In the genomic region with DNA sequence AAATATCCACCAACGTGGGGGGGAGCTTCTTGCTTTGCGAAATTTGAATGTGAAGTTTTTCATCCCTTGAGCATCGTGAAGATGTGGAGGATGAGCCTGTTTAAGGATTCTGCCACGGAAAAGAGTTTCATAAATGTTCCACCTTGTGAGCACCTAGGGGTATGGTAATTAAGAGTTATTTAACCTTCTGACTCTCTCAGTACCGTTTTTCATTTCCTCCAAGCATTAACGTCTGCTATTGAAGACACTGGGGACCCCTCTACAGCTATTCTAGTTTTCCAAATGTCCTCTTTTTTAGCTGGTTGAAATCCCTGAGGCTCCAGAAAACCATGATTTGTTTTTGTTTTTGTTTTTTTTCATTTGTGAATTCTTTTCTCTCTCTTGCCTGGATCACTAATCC, we compare ENCODE assay signal across 25 cellular contexts.
"Had no signal": no experiment of that assay in that cellular context is flagged by ENCODE, and none has a peak within 500 bp of the region (broad histone marks: within the 10 kb centered on the region; RNA-seq: fewer than 3 reads in every experiment).

No MANE protein-coding gene starts in this region.

- H3K27ac Mint-ChIP-seq: immature natural killer cell; mesothelial cell of epicardium; naive thymus-derived CD4-positive, alpha-beta T cell; natural killer cell treated with Interleukin-12 subunit alpha and Interleukin-12 subunit beta and Interleukin-15 and Interleukin-18, amount 100 ng/mL, for 72 hours; stimulated activated naive CD8-positive, alpha-beta T cell treated with anti-CD3 and anti-CD28 coated beads, Interleukin-15, amount 100 ng/mL, for 72 hours; type B pancreatic cell had no signal

- H3K4me3 Mint-ChIP-seq: immature natural killer cell; mesothelial cell of epicardium; naive thymus-derived CD4-positive, alpha-beta T cell; natural killer cell treated with Interleukin-12 subunit alpha and Interleukin-12 subunit beta and Interleukin-15 and Interleukin-18, amount 100 ng/mL, for 72 hours; stimulated activated naive CD8-positive, alpha-beta T cell treated with anti-CD3 and anti-CD28 coated beads, Interleukin-15, amount 100 ng/mL, for 72 hours; type B pancreatic cell had no signal

- H3K36me3 Mint-ChIP-seq: immature natural killer cell; mesothelial cell of epicardium; naive thymus-derived CD4-positive, alpha-beta T cell; natural killer cell treated with Interleukin-12 subunit alpha and Interleukin-12 subunit beta and Interleukin-15 and Interleukin-18, amount 100 ng/mL, for 72 hours; type B pancreatic cell had no signal

- H3K4me1 Mint-ChIP-seq: immature natural killer cell; mesothelial cell of epicardium; stimulated activated naive CD8-positive, alpha-beta T cell treated with anti-CD3 and anti-CD28 coated beads, Interleukin-15, amount 100 ng/mL, for 72 hours had no signal

- H3K9me3 Mint-ChIP-seq: immature natural killer cell; mesothelial cell of epicardium; naive thymus-derived CD4-positive, alpha-beta T cell; natural killer cell treated with Interleukin-12 subunit alpha and Interleukin-12 subunit beta and Interleukin-15 and Interleukin-18, amount 100 ng/mL, for 72 hours; stimulated activated naive CD8-positive, alpha-beta T cell treated with anti-CD3 and anti-CD28 coated beads, Interleukin-15, amount 100 ng/mL, for 72 hours; type B pancreatic cell had no signal

- DNase-seq: hypothalamus; immature natural killer cell; islet precursor cell; left ventricle myocardium inferior; mesendoderm; naive thymus-derived CD4-positive, alpha-beta T cell; pancreas; posterior cingulate gyrus; retina; right cardiac atrium; stimulated activated CD4-positive, alpha-beta T cell treated with anti-CD3 and anti-CD28 coated beads, Interleukin-12 subunit alpha, Interleukin-12 subunit beta, amount 100 ng/mL, for 4 hours; stimulated activated CD4-positive, alpha-beta T cell treated with anti-CD3 and anti-CD28 coated beads, Interleukin-15, amount 100 ng/mL, for 24 hours; stimulated activated CD4-positive, alpha-beta T cell treated with anti-CD3 and anti-CD28 coated beads, Interleukin-2, amount 100 ng/mL, for 24 hours; stimulated activated CD4-positive, alpha-beta T cell treated with anti-CD3 and anti-CD28 coated beads, Interleukin-4, amount 100 ng/mL, for 1 hour; stimulated activated naive CD4-positive, alpha-beta T cell treated with Interleukin-2 at 50 U/mL for 16 hours; stimulated activated naive CD8-positive, alpha-beta T cell treated with anti-CD3 and anti-CD28 coated beads, Interleukin-15, amount 100 ng/mL, for 72 hours; substantia nigra; uterus had no signal

- ATAC-seq: naive thymus-derived CD4-positive, alpha-beta T cell; natural killer cell treated with Interleukin-12 subunit alpha and Interleukin-12 subunit beta and Interleukin-15 and Interleukin-18, amount 100 ng/mL, for 72 hours; pancreas; right cardiac atrium; sciatic nerve; stimulated activated naive CD8-positive, alpha-beta T cell treated with anti-CD3 and anti-CD28 coated beads, Interleukin-15, amount 100 ng/mL, for 72 hours had no signal

- H3K27ac ChIP-seq: left ventricle myocardium inferior, pancreas, prostate gland, skin epidermis, tibial nerve, uterus had no signal
